ENCODE assay signal across 17 cellular contexts in genomic region chr7:141534757-141535737, GRCh38. TPM values are rescaled to one million over a fixed set of nuclear protein-coding genes. Genes with fewer than 3 reads are reported as not detected.
DNase-seq lines count a peak whose midpoint lies in the region; ATAC-seq and TF ChIP-seq lines count a peak whose summit lies in the region.
"Had no signal": no experiment of that assay in that cellular context is flagged by ENCODE, and none has a peak within 500 bp of the region (broad histone marks: within the 10 kb centered on the region; RNA-seq: fewer than 3 reads in every experiment).

No MANE protein-coding gene starts in this region.

- TF ChIP-seq CTCF in WTC11 (IDR thresholded peaks at IDR 0.05) (no peak), gastrocnemius medialis (IDR thresholded peaks at IDR 0.05 in 4 of 5, conservative IDR thresholded peaks at IDR 0.05 in 1 of 5) (no peak), prostate gland (IDR thresholded peaks at IDR 0.05) (no peak)

- no peaks in the 10 kb centered on the region for H3K27me3 ChIP-seq in gastrocnemius medialis
- H3K27me3 ChIP-seq in prostate gland (replicated peaks; ENCODE audit: insufficient read depth): no peaks in the 10 kb centered on the region
- H3K27me3 ChIP-seq: Peyer's patch had no signal

- H3K9me3 ChIP-seq in gastrocnemius medialis: no peaks in the 10 kb centered on the region
- H3K9me3 ChIP-seq in prostate gland: no peaks in the 10 kb centered on the region
- H3K9me3 ChIP-seq: Peyer's patch, SJSA1 had no signal

- POLR2A ChIA-PET in WTC11 (lab: Charles Lee): interaction anchor here (0.6 kb wide), 1 partner anchor 82 kb away, joined by 3 read pairs; no protein-coding TSS in a partner anchor

- TF ChIP-seq POLR2A in gastrocnemius medialis (IDR thresholded peaks at IDR 0.05) (no peak), prostate gland (IDR thresholded peaks at IDR 0.05) (no peak)

- in situ Hi-C loops in gastrocnemius medialis (cut with MboI; ENCODE audit: low sequenced_read_pairs in 4 of 4) (loop anchor here (5.0 to 25.0 kb wide), 5 partner anchors 210 to 723 kb away; partner anchors contain the start of gene MRPS33 (in 1 of the 4)), G401 (cut with HindIII; ENCODE audit: low sequenced_read_pairs) (no loop called here)

- H3K27ac ChIP-seq in gastrocnemius medialis: peak overlapping the region in 1 of 4 donors; percentile 56
- no peak overlapping the region for H3K27ac ChIP-seq in prostate gland
- H3K27ac ChIP-seq: KMS-11, Peyer's patch, SJSA1 had no signal

- H3K27ac Mint-ChIP-seq in WTC11: no peak overlapping the region
- H3K27ac Mint-ChIP-seq: CD4-positive, CD25-positive, alpha-beta regulatory T cell had no signal

- DNase-seq in NCI-H69 (lab: John Stamatoyannopoulos, UW): peak; percentile 22
- DNase-seq in WTC11 (ENCODE audit: low spot score): no peak
- no peak for DNase-seq in left cardiac atrium
- no peak for DNase-seq in gastrocnemius medialis
- DNase-seq in MV-4-11 (lab: John Stamatoyannopoulos, UW): no peak
- DNase-seq in prostate gland (ENCODE audit: low spot score): no peak
- no peak for DNase-seq in G401 (ENCODE audit: low spot score)
- DNase-seq: CD4-positive, CD25-positive, alpha-beta regulatory T cell; EL; H7; NCI-H1105 treated with DMSO at 0.1 percent for 48 hours; NCI-H2029 treated with DMSO at 0.1 percent for 48 hours; NCI-H446 treated with DMSO at 0.1 percent for 48 hours; NK-92 treated with Interleukin-12 subunit alpha and Interleukin-12 subunit beta, amount 100 ng/mL, for 24 hours; Peyer's patch had no signal

- 0 out of 2 replicates have a peak, but pooled peaks cover 2% of the 10 kb centered on the region for H3K36me3 Mint-ChIP-seq in WTC11
- H3K36me3 Mint-ChIP-seq: CD4-positive, CD25-positive, alpha-beta regulatory T cell had no signal

- H3K4me3 ChIP-seq in gastrocnemius medialis (no peak overlapping the region), prostate gland (no peak overlapping the region)
- H3K4me3 ChIP-seq: Peyer's patch, SJSA1 had no signal

- intact Hi-C loops in left cardiac atrium (cut with DNase I) (no loop called here), gastrocnemius medialis (cut with DNase I; ENCODE audit: low total_unique reads) (loop anchor here (5.0 to 10.0 kb wide), 3 partner anchors 210 to 860 kb away; partner anchors contain the start of genes ADCK2 and MRPS33), prostate gland (cut with DNase I) (loop anchor here (5.0 to 10.0 kb wide), 3 partner anchors 460 to 720 kb away; partner anchors contain the start of genes MRPS33 and TMEM178B)

- H3K36me3 ChIP-seq in gastrocnemius medialis (no peaks in the 10 kb centered on the region), prostate gland (no peaks in the 10 kb centered on the region)
- H3K36me3 ChIP-seq: Peyer's patch, SJSA1 had no signal

- 54% methylated on average over 9 of the region's 9 CpGs for WGBS in prostate gland

- peak; percentile 34 for ATAC-seq in WTC11
- ATAC-seq in left cardiac atrium: peak; percentile 66 to 77
- peak; percentile 53 to 67 for ATAC-seq in gastrocnemius medialis

- H3K4me1 Mint-ChIP-seq in WTC11: peaks cover 20% of the 10 kb centered on the region

- no peaks in the 10 kb centered on the region for H3K27me3 Mint-ChIP-seq in WTC11 (ENCODE audit: low read depth)

- H3K4me3 Mint-ChIP-seq in WTC11: no peak overlapping the region
- H3K4me3 Mint-ChIP-seq: CD4-positive, CD25-positive, alpha-beta regulatory T cell had no signal

- no peaks in the 10 kb centered on the region for H3K9me3 Mint-ChIP-seq in WTC11
- H3K9me3 Mint-ChIP-seq: CD4-positive, CD25-positive, alpha-beta regulatory T cell had no signal

- H3K4me1 ChIP-seq in gastrocnemius medialis (peaks cover 0 to 15% of the 10 kb centered on the region in 2 donors), prostate gland (replicated peaks) (no peaks in the 10 kb centered on the region)
- H3K4me1 ChIP-seq: Peyer's patch, SJSA1 had no signal

- CTCF ChIA-PET in WTC11 (lab: Charles Lee): interaction anchor here (0.6 to 3.6 kb wide), 4 partner anchors 48 to 139 kb away, joined by 3 to 26 read pairs (median 4); no protein-coding TSS in a partner anchor

TF ChIP-seq in WTC11, 78 proteins besides CTCF, POLR2A, EP300 and RAD21 (continues in another document):
- no peak for TF ChIP-seq FOXK1 (CRISPR knock-in tag; IDR thresholded peaks at IDR 0.05)
- no peak for TF ChIP-seq CREB1 (CRISPR knock-in tag; IDR thresholded peaks at IDR 0.05)
- no peak for TF ChIP-seq MXD4 (CRISPR knock-in tag; IDR thresholded peaks at IDR 0.05; ENCODE audit: borderline replicate concordance)
- no peak for TF ChIP-seq TCF7 (CRISPR knock-in tag; IDR thresholded peaks at IDR 0.05; ENCODE audit: low read depth)
- no peak for TF ChIP-seq ZNF138 (CRISPR knock-in tag; conservative IDR thresholded peaks at IDR 0.05)
- no peak for TF ChIP-seq EMX1 (CRISPR knock-in tag; IDR thresholded peaks at IDR 0.05)
- no peak for TF ChIP-seq JAZF1 (CRISPR knock-in tag; IDR thresholded peaks at IDR 0.05)
- no peak for TF ChIP-seq AFF4 (CRISPR knock-in tag; IDR thresholded peaks at IDR 0.05; ENCODE audit: borderline replicate concordance)
- no peak for TF ChIP-seq AR (CRISPR knock-in tag; IDR thresholded peaks at IDR 0.05)
- no peak for TF ChIP-seq ZNF232 (CRISPR knock-in tag; IDR thresholded peaks at IDR 0.05)
- no peak for TF ChIP-seq ERG (CRISPR knock-in tag; IDR thresholded peaks at IDR 0.05)
- no peak for TF ChIP-seq ATF1 (CRISPR knock-in tag; IDR thresholded peaks at IDR 0.05)
- no peak for TF ChIP-seq ZNF396 (CRISPR knock-in tag; IDR thresholded peaks at IDR 0.05; ENCODE audit: borderline replicate concordance)
- TF ChIP-seq TP53 (CRISPR knock-in tag; IDR thresholded peaks at IDR 0.05): no peak

RNA-seq across cellular contexts. Expression of gene AGK, which starts 16.2 kb away (rescaled TPM):
- total RNA-seq in WTC11 (2021): 32.2 to 43.0 TPM (median 37.4 TPM) in 3 replicates
- total RNA-seq in left cardiac atrium: 10 to 100 TPM; 28.9 to 37.8 TPM
- 10 to 100 TPM in 2 of 4 donors, 1 to 10 TPM in 2; 6.5 to 17.1 (median 11.5) TPM for total RNA-seq in gastrocnemius medialis
- 10 to 100 TPM; 19.4 to 26.7 TPM for total RNA-seq in prostate gland
- 45.3 and 53.5 TPM in 2 replicates for total RNA-seq in G401 (2014; rRNA removed; shearing (Covaris generic))

Comparison
In these comparisons a context has a peak if more than half of its experiments do, and no peak if none do; other contexts are left out.
1. intact Hi-C loops: an anchor here in gastrocnemius medialis (5.0 to 10.0 kb wide) and prostate gland (5.0 to 10.0 kb wide); none called in left cardiac atrium.